8 cellular contexts compared by ENCODE assay signal in the genomic region with DNA sequence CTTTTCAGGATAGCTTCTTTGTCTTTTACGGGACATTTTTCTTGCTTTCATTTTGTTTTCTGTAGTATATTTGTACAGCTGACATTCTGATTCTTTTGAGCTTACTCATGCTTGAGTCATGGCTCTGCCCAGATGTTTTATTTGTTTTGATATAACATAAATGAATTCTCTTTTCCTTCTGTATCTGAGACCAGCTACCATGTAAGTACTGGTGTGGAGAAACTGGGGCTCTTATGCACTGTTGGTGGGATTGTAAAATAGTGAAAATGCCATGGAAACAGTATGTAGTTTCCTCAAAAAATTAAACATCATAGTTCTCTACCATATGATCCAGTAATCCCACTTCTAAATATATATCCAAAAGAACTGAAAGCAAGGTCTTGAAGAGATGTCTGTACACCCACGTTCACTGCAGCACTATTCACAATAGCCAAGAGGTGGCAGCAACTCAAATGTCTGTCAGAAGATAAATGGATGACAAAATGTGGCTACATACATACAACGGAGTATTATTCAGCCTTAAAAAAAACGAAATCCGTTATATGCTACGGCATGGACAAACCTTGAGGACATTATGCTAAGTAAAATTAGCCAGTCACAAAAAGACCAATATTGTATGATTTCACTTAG.
A peak's percentile ranks its signal among the peaks of the same experiment; 100 is the strongest.
DNase-seq lines count a peak whose midpoint lies in the region; ATAC-seq and TF ChIP-seq lines count a peak whose summit lies in the region.
"Had no signal": no experiment of that assay in that cellular context is flagged by ENCODE, and none has a peak within 500 bp of the region (broad histone marks: within the 10 kb centered on the region; RNA-seq: fewer than 3 reads in every experiment).

No MANE protein-coding gene starts in this region.

- no peak for ATAC-seq in HG02840 (IDR thresholded peaks at IDR 0.05; ENCODE audit: low FRiP score, unreplicated experiment)
- no peak for ATAC-seq in HG02678 (IDR thresholded peaks at IDR 0.05; ENCODE audit: unreplicated experiment)

- H3K27ac ChIP-seq in MM.1S (ENCODE audit: low read length): no peak overlapping the region

- H3K27me3 Mint-ChIP-seq in progenitor cell of endocrine pancreas: no peaks in the 10 kb centered on the region
- H3K27me3 Mint-ChIP-seq: IgD-negative memory B cell had no signal

- no peaks in the 10 kb centered on the region for H3K36me3 ChIP-seq in MM.1S (replicated peaks; ENCODE audit: insufficient read depth, low read length)

- no peak overlapping the region for H3K4me3 Mint-ChIP-seq in progenitor cell of endocrine pancreas (ENCODE audit: low read depth)

- no peaks in the 10 kb centered on the region for H3K9me3 Mint-ChIP-seq in progenitor cell of endocrine pancreas (ENCODE audit: low read depth)
- H3K9me3 Mint-ChIP-seq: IgD-negative memory B cell had no signal

- no peaks in the 10 kb centered on the region for H3K4me1 ChIP-seq in MM.1S (ENCODE audit: low read length)

- H3K9me2 ChIP-seq in MM.1S (replicated peaks; ENCODE audit: insufficient read depth, low read length): no peaks in the 10 kb centered on the region

- H3K27ac Mint-ChIP-seq in progenitor cell of endocrine pancreas: no peak overlapping the region
- H3K27ac Mint-ChIP-seq: IgD-negative memory B cell had no signal

- H2AFZ ChIP-seq in MM.1S (ENCODE audit: low read length): no peak overlapping the region

- H3F3A ChIP-seq in MM.1S (ENCODE audit: insufficient read depth, low read length): no peaks in the 10 kb centered on the region

- no peak overlapping the region for H3K4me2 ChIP-seq in MM.1S (ENCODE audit: low read depth, low read length)

- no peaks in the 10 kb centered on the region for H3K27me3 ChIP-seq in MM.1S (replicated peaks; ENCODE audit: insufficient read depth, low read length)

- H3K9me3 ChIP-seq in MM.1S (replicated peaks; ENCODE audit: insufficient read depth, low read length): no peaks in the 10 kb centered on the region

- H3K4me1 Mint-ChIP-seq in progenitor cell of endocrine pancreas (ENCODE audit: low read depth): peaks cover 4% of the 10 kb centered on the region
- H3K4me1 Mint-ChIP-seq: IgD-negative memory B cell had no signal

- H3K79me2 ChIP-seq in MM.1S (ENCODE audit: low read length): no peaks in the 10 kb centered on the region

- H3K4me3 ChIP-seq in GM12865 (ENCODE audit: low read depth, low read length) (no peak overlapping the region), MM.1S (ENCODE audit: low read length) (no peak overlapping the region), cardiac fibroblast (replicated peaks in 1 of 2; ENCODE audit: low read depth in 2 of 2, low read length in 2 of 2) (peak overlapping the region in 1 of 2 donors; percentile 13)

- H3K9ac ChIP-seq in MM.1S (ENCODE audit: low read length): no peak overlapping the region

- peaks cover 12% of the 10 kb centered on the region for H3K36me3 Mint-ChIP-seq in progenitor cell of endocrine pancreas (ENCODE audit: insufficient read depth)

- no peaks in the 10 kb centered on the region for H4K20me1 ChIP-seq in MM.1S (ENCODE audit: insufficient read depth, low read length)

- no peak for TF ChIP-seq CTCF in GM12865 (IDR thresholded peaks at IDR 0.05; ENCODE audit: insufficient read depth, low read depth, low read length, missing control alignments)
- TF ChIP-seq CTCF in MM.1S (IDR thresholded peaks at IDR 0.05; ENCODE audit: low read length): peak; percentile 31
- TF ChIP-seq CTCF in cardiac fibroblast (IDR thresholded peaks at IDR 0.05; ENCODE audit: low read depth, low read length): peak; percentile 60
- peak; percentile 36 for TF ChIP-seq CTCF in progenitor cell of endocrine pancreas (IDR thresholded peaks at IDR 0.05; ENCODE audit: unreplicated experiment)

- DNase-seq in GM12865 (ENCODE audit: low read depth) (peak; percentile 15), MM.1S (no peak), cardiac fibroblast (ENCODE audit: low read depth in 2 of 2) (peak; percentile 78 to 93), progenitor cell of endocrine pancreas (ENCODE audit: low spot score, unreplicated experiment) (no peak)
- DNase-seq in stimulated activated CD8-positive, alpha-beta memory T cell treated with anti-CD3 and anti-CD28 coated beads, Interleukin-4, amount 100 ng/mL, for 48 hours: no peak

Comparison
In these comparisons a context has a peak if more than half of its experiments do, and no peak if none do; other contexts are left out.
1. DNase-seq: peak in GM12865 (single experiment) and cardiac fibroblast (2 of 2); none in MM.1S (single experiment), progenitor cell of endocrine pancreas (single experiment) and stimulated activated CD8-positive, alpha-beta memory T cell treated with anti-CD3 and anti-CD28 coated beads, Interleukin-4, amount 100 ng/mL, for 48 hours (single experiment).